In genomic region chr2:216485237-216485636, GRCh38 we compare ENCODE assay signal across 15 cellular contexts. TPM values are rescaled to one million over a fixed set of nuclear protein-coding genes. Genes with fewer than 3 reads are reported as not detected.
A peak's percentile ranks its signal among the peaks of the same experiment; 100 is the strongest.
DNase-seq lines count a peak whose midpoint lies in the region; ATAC-seq and TF ChIP-seq lines count a peak whose summit lies in the region.
"Had no signal": no experiment of that assay in that cellular context is flagged by ENCODE, and none has a peak within 500 bp of the region (broad histone marks: within the 10 kb centered on the region; RNA-seq: fewer than 3 reads in every experiment).

No MANE protein-coding gene starts in this region.

- no peaks in the 10 kb centered on the region for H3K4me1 ChIP-seq in naive thymus-derived CD4-positive, alpha-beta T cell (ENCODE audit: control insufficient read depth in 2 of 2, insufficient read depth in 2 of 2, low read length in 2 of 2)
- H3K4me1 ChIP-seq in suprapubic skin = peaks cover 3% of the 10 kb centered on the region
- H3K4me1 ChIP-seq: Caco-2 had no signal

- H3K9me3 Mint-ChIP-seq in activated CD8-positive, alpha-beta memory T cell treated with anti-CD3 and anti-CD28 coated beads, Interleukin-2, amount 10 ng/mL, durations not matched to agents 7 days and 5 days (ENCODE audit: low read depth) = no peaks in the 10 kb centered on the region
- H3K9me3 Mint-ChIP-seq in dendritic cell treated with granulocyte-macrophage colony-stimulating factor and Interleukin-4, amounts not matched to agents 40 ng/mL and 50 ng/mL, for 4 days = no peaks in the 10 kb centered on the region
- no peaks in the 10 kb centered on the region for H3K9me3 Mint-ChIP-seq in naive thymus-derived CD4-positive, alpha-beta T cell
- H3K9me3 Mint-ChIP-seq: CD8-positive, alpha-beta T cell; HFFc6 had no signal

- 77% methylated on average over 3 of the region's 3 CpGs for WGBS in suprapubic skin

- CTCF ChIA-PET in activated CD8-positive, alpha-beta memory T cell treated with anti-CD3 and anti-CD28 coated beads, Interleukin-2, amount 10 ng/mL, durations not matched to agents 7 days and 5 days (lab: Charles Lee) = interaction anchor here (0.6 kb wide), 1 partner anchor 23 kb away, joined by 3 read pairs; no protein-coding TSS in a partner anchor
- CTCF ChIA-PET in naive thymus-derived CD4-positive, alpha-beta T cell (lab: Charles Lee) = interaction anchor here (0.6 kb wide), 1 partner anchor 79 kb away, joined by 4 read pairs; no protein-coding TSS in a partner anchor

- peaks cover 13% of the 10 kb centered on the region for H3K36me3 Mint-ChIP-seq in activated CD8-positive, alpha-beta memory T cell treated with anti-CD3 and anti-CD28 coated beads, Interleukin-2, amount 10 ng/mL, durations not matched to agents 7 days and 5 days
- peaks cover 27% of the 10 kb centered on the region for H3K36me3 Mint-ChIP-seq in dendritic cell treated with granulocyte-macrophage colony-stimulating factor and Interleukin-4, amounts not matched to agents 40 ng/mL and 50 ng/mL, for 4 days (ENCODE audit: low read depth)
- peaks cover 3 to 28% (median 20%) of the 10 kb centered on the region in 5 donors for H3K36me3 Mint-ChIP-seq in naive thymus-derived CD4-positive, alpha-beta T cell

- DNase-seq in activated CD8-positive, alpha-beta memory T cell treated with anti-CD3 and anti-CD28 coated beads, Interleukin-2, amount 10 ng/mL, durations not matched to agents 7 days and 5 days = no peak
- DNase-seq in activated CD8-positive, alpha-beta memory T cell treated with anti-CD3 and anti-CD28 coated beads for 24 hours = no peak
- peak; percentile 13 for DNase-seq in MV-4-11 (lab: John Stamatoyannopoulos, UW)
- no peak for DNase-seq in naive thymus-derived CD4-positive, alpha-beta T cell
- DNase-seq in cerebellar cortex (ENCODE audit: low spot score) = no peak
- DNase-seq in suprapubic skin (ENCODE audit: low spot score in 2 of 2) = no peak
- no peak for DNase-seq in COLO668 (lab: John Stamatoyannopoulos, UW; ENCODE audit: unreplicated experiment)
- DNase-seq: ACHN; Caco-2; CD8-positive, alpha-beta T cell; HCEC 1CT; HFFc6; IMR-90 had no signal

- H3K27ac ChIP-seq in naive thymus-derived CD4-positive, alpha-beta T cell (ENCODE audit: low read depth, low read length) = no peak overlapping the region
- no peak overlapping the region for H3K27ac ChIP-seq in suprapubic skin

- TF ChIP-seq EP300 in suprapubic skin (IDR thresholded peaks at IDR 0.05) = no peak

- no peak overlapping the region for H3K27ac Mint-ChIP-seq in activated CD8-positive, alpha-beta memory T cell treated with anti-CD3 and anti-CD28 coated beads, Interleukin-2, amount 10 ng/mL, durations not matched to agents 7 days and 5 days
- H3K27ac Mint-ChIP-seq in dendritic cell treated with granulocyte-macrophage colony-stimulating factor and Interleukin-4, amounts not matched to agents 40 ng/mL and 50 ng/mL, for 4 days = peak overlapping the region; percentile 85
- H3K27ac Mint-ChIP-seq in naive thymus-derived CD4-positive, alpha-beta T cell = no peak overlapping the region
- H3K27ac Mint-ChIP-seq: CD8-positive, alpha-beta T cell; HFFc6 had no signal

- H3K4me3 Mint-ChIP-seq in activated CD8-positive, alpha-beta memory T cell treated with anti-CD3 and anti-CD28 coated beads, Interleukin-2, amount 10 ng/mL, durations not matched to agents 7 days and 5 days = no peak overlapping the region
- no peak overlapping the region for H3K4me3 Mint-ChIP-seq in dendritic cell treated with granulocyte-macrophage colony-stimulating factor and Interleukin-4, amounts not matched to agents 40 ng/mL and 50 ng/mL, for 4 days
- no peak overlapping the region for H3K4me3 Mint-ChIP-seq in naive thymus-derived CD4-positive, alpha-beta T cell
- H3K4me3 Mint-ChIP-seq: CD8-positive, alpha-beta T cell; HFFc6 had no signal

- no peaks in the 10 kb centered on the region for H3K27me3 ChIP-seq in naive thymus-derived CD4-positive, alpha-beta T cell (ENCODE audit: control insufficient read depth in 2 of 2, insufficient read depth in 2 of 2, low read length in 2 of 2)
- H3K27me3 ChIP-seq in suprapubic skin = no peaks in the 10 kb centered on the region
- H3K27me3 ChIP-seq: BLaER1 treated with 17β-estradiol and CSF1 and Interleukin-3, amounts not matched to agents 10 nM and 100 nM had no signal

- no peak for TF ChIP-seq CTCF in suprapubic skin (IDR thresholded peaks at IDR 0.05)

- H3K9me3 ChIP-seq in naive thymus-derived CD4-positive, alpha-beta T cell (ENCODE audit: control insufficient read depth in 2 of 3, low read length in 3 of 3) = no peaks in the 10 kb centered on the region
- H3K9me3 ChIP-seq in suprapubic skin = no peaks in the 10 kb centered on the region
- H3K9me3 ChIP-seq: BLaER1 treated with 17β-estradiol and CSF1 and Interleukin-3, amounts not matched to agents 10 nM and 100 nM; Caco-2 had no signal

- peaks cover 3% of the 10 kb centered on the region for H3K4me1 Mint-ChIP-seq in activated CD8-positive, alpha-beta memory T cell treated with anti-CD3 and anti-CD28 coated beads, Interleukin-2, amount 10 ng/mL, durations not matched to agents 7 days and 5 days
- H3K4me1 Mint-ChIP-seq in dendritic cell treated with granulocyte-macrophage colony-stimulating factor and Interleukin-4, amounts not matched to agents 40 ng/mL and 50 ng/mL, for 4 days (ENCODE audit: low read depth) = peaks cover 51% of the 10 kb centered on the region
- H3K4me1 Mint-ChIP-seq in naive thymus-derived CD4-positive, alpha-beta T cell = peaks cover 0 to 5% (median 0%) of the 10 kb centered on the region in 7 donors

- peak; percentile 16 for ATAC-seq in activated CD8-positive, alpha-beta memory T cell treated with anti-CD3 and anti-CD28 coated beads, Interleukin-2, amount 10 ng/mL, durations not matched to agents 7 days and 5 days
- ATAC-seq in naive thymus-derived CD4-positive, alpha-beta T cell = peak; percentile 28
- ATAC-seq: CD8-positive, alpha-beta T cell had no signal

- no peaks in the 10 kb centered on the region for H3K27me3 Mint-ChIP-seq in activated CD8-positive, alpha-beta memory T cell treated with anti-CD3 and anti-CD28 coated beads, Interleukin-2, amount 10 ng/mL, durations not matched to agents 7 days and 5 days
- H3K27me3 Mint-ChIP-seq in dendritic cell treated with granulocyte-macrophage colony-stimulating factor and Interleukin-4, amounts not matched to agents 40 ng/mL and 50 ng/mL, for 4 days = no peaks in the 10 kb centered on the region
- no peaks in the 10 kb centered on the region for H3K27me3 Mint-ChIP-seq in naive thymus-derived CD4-positive, alpha-beta T cell

- POLR2A ChIA-PET in naive thymus-derived CD4-positive, alpha-beta T cell (lab: Charles Lee) = interaction anchor here (1.1 kb wide), 1 partner anchor 13 kb away, joined by 3 read pairs; the partner anchor contains the start of gene RPL37A

- intact Hi-C loops in dendritic cell treated with granulocyte-macrophage colony-stimulating factor and Interleukin-4, amounts not matched to agents 40 ng/mL and 50 ng/mL, for 4 days (cut with micrococcal nuclease) = no loop called here
- intact Hi-C loops in naive thymus-derived CD4-positive, alpha-beta T cell (cut with micrococcal nuclease) = no loop called here

- no peak for TF ChIP-seq POLR2A in suprapubic skin (IDR thresholded peaks at IDR 0.05)

- H3K4me3 ChIP-seq in naive thymus-derived CD4-positive, alpha-beta T cell (ENCODE audit: low read length) = no peak overlapping the region
- no peak overlapping the region for H3K4me3 ChIP-seq in suprapubic skin
- H3K4me3 ChIP-seq: BLaER1 treated with 17β-estradiol and CSF1 and Interleukin-3, amounts not matched to agents 10 nM and 100 nM had no signal

- peaks cover 0 to 15% (median 0%) of the 10 kb centered on the region in 3 experiments for H3K36me3 ChIP-seq in naive thymus-derived CD4-positive, alpha-beta T cell (ENCODE audit: control insufficient read depth in 2 of 3, insufficient read depth in 3 of 3, low read length in 3 of 3)
- H3K36me3 ChIP-seq in suprapubic skin = peaks cover 15% of the 10 kb centered on the region

RNA-seq across cellular contexts. Expression of gene RPL37A, which starts 13.4 kb away (rescaled TPM):
- total RNA-seq in activated CD8-positive, alpha-beta memory T cell treated with anti-CD3 and anti-CD28 coated beads, Interleukin-2, amount 10 ng/mL, durations not matched to agents 7 days and 5 days = 1,000 to 10,000 TPM; 2,001 to 2,301 TPM
- 1,000 to 10,000 TPM; 2,173 to 3,712 (median 3,236) TPM for total RNA-seq in naive thymus-derived CD4-positive, alpha-beta T cell
- 1,000 to 10,000 TPM; 3,585 to 4,840 TPM for polyA plus RNA-seq in naive thymus-derived CD4-positive, alpha-beta T cell
- total RNA-seq in suprapubic skin = 1,000 to 10,000 TPM in 3 of 4 donors, 100 to 1,000 TPM in 1; 892 to 2,420 (median 2,172) TPM
